In genomic region chr2:26994975-26995374, GRCh38 we compare ENCODE assay signal across 28 cellular contexts.
"Had no signal": no experiment of that assay in that cellular context is flagged by ENCODE, and none has a peak within 500 bp of the region (broad histone marks: within the 10 kb centered on the region; RNA-seq: fewer than 3 reads in every experiment).

No MANE protein-coding gene starts in this region.

- H3K27ac Mint-ChIP-seq: stimulated activated effector memory CD8-positive, alpha-beta T cell treated with anti-CD3 and anti-CD28 coated beads, Interleukin-12 subunit alpha, Interleukin-12 subunit beta, amount 100 ng/mL, for 72 hours; stimulated activated memory B cell treated with anti-CD40 and anti-IgM and Interleukin-4, amounts not matched to agents 10 μg/mL and 1 μg/mL and 100 μg/mL, for 72 hours; stimulated activated naive B cell treated with anti-CD40 and anti-IgM and Interleukin-4, amounts not matched to agents 10 μg/mL and 1 μg/mL and 100 μg/mL, for 72 hours; stimulated activated naive CD8-positive, alpha-beta T cell treated with anti-CD3 and anti-CD28 coated beads, Interleukin-15, amount 100 ng/mL, for 72 hours; stimulated activated naive CD8-positive, alpha-beta T cell treated with anti-CD3 and anti-CD28 coated beads, Interleukin-15, Interleukin-2, amounts not matched to agents 100 ng/mL and 50 ng/mL, for 24 hours; type B pancreatic cell had no signal

- H3K4me1 ChIP-seq: stomach, suprapubic skin, testis, thyroid gland, tibial artery, tibial nerve, upper lobe of left lung, upper lobe of right lung, uterus, vagina had no signal

- H3K36me3 Mint-ChIP-seq: stimulated activated memory B cell treated with anti-CD40 and anti-IgM and Interleukin-4, amounts not matched to agents 10 μg/mL and 1 μg/mL and 100 μg/mL, for 72 hours; stimulated activated naive B cell treated with anti-CD40 and anti-IgM and Interleukin-4, amounts not matched to agents 10 μg/mL and 1 μg/mL and 100 μg/mL, for 72 hours; type B pancreatic cell had no signal

- H3K4me1 Mint-ChIP-seq: stimulated activated effector memory CD8-positive, alpha-beta T cell treated with anti-CD3 and anti-CD28 coated beads, Interleukin-12 subunit alpha, Interleukin-12 subunit beta, amount 100 ng/mL, for 72 hours; stimulated activated naive CD8-positive, alpha-beta T cell treated with anti-CD3 and anti-CD28 coated beads, Interleukin-15, amount 100 ng/mL, for 72 hours had no signal

- ATAC-seq: stimulated activated effector memory CD8-positive, alpha-beta T cell treated with anti-CD3 and anti-CD28 coated beads, Interleukin-12 subunit alpha, Interleukin-12 subunit beta, amount 100 ng/mL, for 72 hours; stimulated activated memory B cell treated with anti-CD40 and anti-IgM and Interleukin-4, amounts not matched to agents 10 μg/mL and 1 μg/mL and 100 μg/mL, for 72 hours; stimulated activated naive B cell treated with anti-CD40 and anti-IgM and Interleukin-4, amounts not matched to agents 10 μg/mL and 1 μg/mL and 100 μg/mL, for 72 hours; stimulated activated naive CD8-positive, alpha-beta T cell treated with anti-CD3 and anti-CD28 coated beads, Interleukin-15, amount 100 ng/mL, for 72 hours; stimulated activated naive CD8-positive, alpha-beta T cell treated with anti-CD3 and anti-CD28 coated beads, Interleukin-15, Interleukin-2, amounts not matched to agents 100 U/mL and 50 U/mL, for 24 hours; upper lobe of right lung had no signal

- H3K36me3 ChIP-seq: stomach, suprapubic skin, thoracic aorta, thyroid gland, tibial artery, tibial nerve, transverse colon, upper lobe of left lung, upper lobe of right lung, uterus, vagina had no signal

- H3K9me3 ChIP-seq: stomach, suprapubic skin, testis, thoracic aorta, thyroid gland, tibial artery, tibial nerve, transverse colon, upper lobe of left lung, upper lobe of right lung, uterus, vagina had no signal

- H3K27me3 Mint-ChIP-seq: stimulated activated memory B cell treated with anti-CD40 and anti-IgM and Interleukin-4, amounts not matched to agents 10 μg/mL and 1 μg/mL and 100 μg/mL, for 72 hours; stimulated activated naive CD8-positive, alpha-beta T cell treated with anti-CD3 and anti-CD28 coated beads, Interleukin-15, amount 100 ng/mL, for 72 hours; stimulated activated naive CD8-positive, alpha-beta T cell treated with anti-CD3 and anti-CD28 coated beads, Interleukin-15, Interleukin-2, amounts not matched to agents 100 ng/mL and 50 ng/mL, for 24 hours had no signal

- DNase-seq: stimulated activated CD4-positive, alpha-beta T cell treated with anti-CD3 and anti-CD28 coated beads, Interleukin-2, amount 100 ng/mL, for 48 hours; stimulated activated CD4-positive, alpha-beta T cell treated with anti-CD3 and anti-CD28 coated beads, Interleukin-4, amount 100 ng/mL, for 1 hour; stimulated activated CD4-positive, alpha-beta T cell treated with anti-CD3 and anti-CD28 coated beads, Interleukin-4, amount 100 ng/mL, for 24 hours; stimulated activated CD4-positive, alpha-beta T cell treated with anti-CD3 and anti-CD28 coated beads, Interleukin-4, amount 100 ng/mL, for 4 hours; stimulated activated CD8-positive, alpha-beta memory T cell treated with anti-CD3 and anti-CD28 coated beads, Interleukin-4, amount 100 ng/mL, for 48 hours; stimulated activated naive B cell treated with anti-CD40 and anti-IgM and Interleukin-4, amounts not matched to agents 10 μg/mL and 1 μg/mL and 100 μg/mL, for 72 hours; stimulated activated naive CD4-positive, alpha-beta T cell; stimulated activated naive CD4-positive, alpha-beta T cell treated with Interleukin-2 at 50 U/mL for 16 hours; stimulated activated naive CD8-positive, alpha-beta T cell treated with anti-CD3 and anti-CD28 coated beads, Interleukin-15, amount 100 ng/mL, for 72 hours; stimulated activated naive CD8-positive, alpha-beta T cell treated with anti-CD3 and anti-CD28 coated beads, Interleukin-15, Interleukin-2, amounts not matched to agents 100 U/mL and 50 U/mL, for 24 hours; stomach; substantia nigra; testis; thyroid gland; tibial artery; transverse colon; trophoblast cell; upper lobe of left lung; upper lobe of right lung; uterus had no signal

- H3K9me3 Mint-ChIP-seq: stimulated activated effector memory CD8-positive, alpha-beta T cell treated with anti-CD3 and anti-CD28 coated beads, Interleukin-12 subunit alpha, Interleukin-12 subunit beta, amount 100 ng/mL, for 72 hours; stimulated activated memory B cell treated with anti-CD40 and anti-IgM and Interleukin-4, amounts not matched to agents 10 μg/mL and 1 μg/mL and 100 μg/mL, for 72 hours; stimulated activated naive B cell treated with anti-CD40 and anti-IgM and Interleukin-4, amounts not matched to agents 10 μg/mL and 1 μg/mL and 100 μg/mL, for 72 hours; stimulated activated naive CD8-positive, alpha-beta T cell treated with anti-CD3 and anti-CD28 coated beads, Interleukin-15, amount 100 ng/mL, for 72 hours; stimulated activated naive CD8-positive, alpha-beta T cell treated with anti-CD3 and anti-CD28 coated beads, Interleukin-15, Interleukin-2, amounts not matched to agents 100 ng/mL and 50 ng/mL, for 24 hours; type B pancreatic cell had no signal

- H3K4me3 Mint-ChIP-seq: stimulated activated effector memory CD8-positive, alpha-beta T cell treated with anti-CD3 and anti-CD28 coated beads, Interleukin-12 subunit alpha, Interleukin-12 subunit beta, amount 100 ng/mL, for 72 hours; stimulated activated memory B cell treated with anti-CD40 and anti-IgM and Interleukin-4, amounts not matched to agents 10 μg/mL and 1 μg/mL and 100 μg/mL, for 72 hours; stimulated activated naive B cell treated with anti-CD40 and anti-IgM and Interleukin-4, amounts not matched to agents 10 μg/mL and 1 μg/mL and 100 μg/mL, for 72 hours; stimulated activated naive CD8-positive, alpha-beta T cell treated with anti-CD3 and anti-CD28 coated beads, Interleukin-15, amount 100 ng/mL, for 72 hours; stimulated activated naive CD8-positive, alpha-beta T cell treated with anti-CD3 and anti-CD28 coated beads, Interleukin-15, Interleukin-2, amounts not matched to agents 100 ng/mL and 50 ng/mL, for 24 hours; type B pancreatic cell had no signal

- H3K4me3 ChIP-seq: stomach, suprapubic skin, testis, thoracic aorta, thyroid gland, tibial artery, tibial nerve, transverse colon, upper lobe of left lung, upper lobe of right lung, uterus, vagina had no signal
